Comparison of ENCODE assay signal across 15 cellular contexts in the genomic region with DNA sequence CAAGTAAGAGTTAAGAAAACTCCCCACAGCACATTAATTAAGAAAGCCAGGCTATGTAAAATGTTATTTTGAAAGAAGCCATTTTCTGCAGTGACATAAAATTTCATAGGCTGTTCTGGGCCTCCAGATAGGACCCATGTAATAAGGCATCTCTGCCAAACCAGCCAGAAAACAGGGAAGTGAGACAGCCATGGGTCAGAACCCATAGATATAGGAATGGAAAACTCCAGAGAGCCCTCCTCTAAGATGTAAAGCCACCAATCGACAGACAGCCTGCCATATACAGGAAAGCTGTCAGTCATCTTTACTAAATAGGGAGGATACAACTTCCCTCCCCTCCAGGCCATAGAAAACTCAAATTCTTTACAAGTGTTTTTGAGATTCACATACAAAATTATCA.
A peak's percentile ranks its signal among the peaks of the same experiment; 100 is the strongest.
DNase-seq lines count a peak whose midpoint lies in the region; ATAC-seq and TF ChIP-seq lines count a peak whose summit lies in the region.
"Had no signal": no experiment of that assay in that cellular context is flagged by ENCODE, and none has a peak within 500 bp of the region (broad histone marks: within the 10 kb centered on the region; RNA-seq: fewer than 3 reads in every experiment).

No MANE protein-coding gene starts in this region.

- H3K18ac ChIP-seq in mesenchymal stem cell (ENCODE audit: low read depth in 1 of 2, low read length in 2 of 2): no peak overlapping the region

- H2BK120ac ChIP-seq in mesenchymal stem cell (ENCODE audit: low read depth, low read length): no peak overlapping the region

- POLR2A ChIA-PET in activated CD4-positive, alpha-beta T cell treated with anti-CD3 and anti-CD28 coated beads for 36 hours (lab: Charles Lee): interaction anchor here (0.5 to 0.7 kb wide), 2 partner anchors 18 to 780 kb away, joined by 3 read pairs; no protein-coding TSS in a partner anchor
- POLR2A ChIA-PET in activated CD4-positive, alpha-beta T cell treated with anti-CD3 and anti-CD28 coated beads, Interleukin-2, amount 10 ng/mL, durations not matched to agents 7 days and 5 days (lab: Charles Lee): no interaction called here

- H2BK5ac ChIP-seq in mesenchymal stem cell (ENCODE audit: low read depth, low read length, poor library complexity, severe bottlenecking): no peak overlapping the region

- H3K36me3 ChIP-seq in mesenchymal stem cell (ENCODE audit: control insufficient read depth in 1 of 2, insufficient read depth in 2 of 2, low read depth in 1 of 2, low read length in 2 of 2) (no peaks in the 10 kb centered on the region), subcutaneous abdominal adipose tissue (ENCODE audit: control insufficient read depth in 5 of 5, insufficient read depth in 5 of 5, low read length in 5 of 5) (no peaks in the 10 kb centered on the region), spleen (no peaks in the 10 kb centered on the region)
- H3K36me3 ChIP-seq: colonic mucosa, WERI-Rb-1 had no signal

- H3K27ac ChIP-seq in mesenchymal stem cell (ENCODE audit: low read length, poor library complexity, severe bottlenecking): no peak overlapping the region
- H3K27ac ChIP-seq in subcutaneous abdominal adipose tissue (ENCODE audit: low read depth, low read length): peak overlapping the region; percentile 64
- peak overlapping the region in 1 of 8 donors; percentile 36 for H3K27ac ChIP-seq in spleen
- H3K27ac ChIP-seq: colonic mucosa, WERI-Rb-1 had no signal

- no peak overlapping the region for H2AFZ ChIP-seq in mesenchymal stem cell (ENCODE audit: low read depth, low read length)

- peak overlapping the region; percentile 35 for H2AK5ac ChIP-seq in mesenchymal stem cell (ENCODE audit: low read length, severe bottlenecking)

- no peak for DNase-seq in activated CD4-positive, alpha-beta T cell treated with anti-CD3 and anti-CD28 coated beads for 36 hours
- DNase-seq in activated CD4-positive, alpha-beta T cell treated with anti-CD3 and anti-CD28 coated beads, Interleukin-2, amount 10 ng/mL, durations not matched to agents 7 days and 5 days: no peak
- DNase-seq in activated T-helper 1 cell treated with anti-CD3 and anti-CD28 coated beads, Interleukin-12 subunit alpha, Interleukin-12 subunit beta, Interleukin-2, Interleukin-4 antibody, amounts not matched to agents 30 ng/mL and 10 ng/mL and 1 ng/mL, durations not matched to agents 14 hours and 24 hours and 36 hours (ENCODE audit: low spot score): no peak
- DNase-seq in mesenchymal stem cell: no peak
- DNase-seq in spleen: no peak
- no peak for DNase-seq in stimulated activated naive CD4-positive, alpha-beta T cell treated with Interleukin-2 at 50 U/mL for 16 hours (lab: John Stamatoyannopoulos, UW)
- DNase-seq: 8988T; activated CD4-positive, alpha-beta memory T cell treated with anti-CD3 and anti-CD28 coated beads, Interleukin-2, amount 10 ng/mL, durations not matched to agents 7 days and 5 days; colonic mucosa; NCI-H1694; SHP77; WERI-Rb-1 had no signal

- H3K36me3 Mint-ChIP-seq in activated CD4-positive, alpha-beta T cell treated with anti-CD3 and anti-CD28 coated beads for 36 hours (ENCODE audit: low read depth): no peaks in the 10 kb centered on the region
- H3K36me3 Mint-ChIP-seq in activated CD4-positive, alpha-beta T cell treated with anti-CD3 and anti-CD28 coated beads, Interleukin-2, amount 10 ng/mL, durations not matched to agents 7 days and 5 days (ENCODE audit: low read depth): no peaks in the 10 kb centered on the region
- peaks cover 5% of the 10 kb centered on the region for H3K36me3 Mint-ChIP-seq in activated T-helper 1 cell treated with anti-CD3 and anti-CD28 coated beads, Interleukin-12 subunit alpha, Interleukin-12 subunit beta, Interleukin-2, Interleukin-4 antibody, amounts not matched to agents 30 ng/mL and 10 ng/mL and 1 ng/mL, durations not matched to agents 14 hours and 24 hours and 36 hours (ENCODE audit: low read depth)

- no peak overlapping the region for H3K4ac ChIP-seq in mesenchymal stem cell (ENCODE audit: low read depth in 1 of 2, low read length in 2 of 2)

- peaks cover 77% of the 10 kb centered on the region for H3K4me1 Mint-ChIP-seq in activated CD4-positive, alpha-beta T cell treated with anti-CD3 and anti-CD28 coated beads for 36 hours
- peaks cover 53% of the 10 kb centered on the region for H3K4me1 Mint-ChIP-seq in activated CD4-positive, alpha-beta T cell treated with anti-CD3 and anti-CD28 coated beads, Interleukin-2, amount 10 ng/mL, durations not matched to agents 7 days and 5 days
- H3K4me1 Mint-ChIP-seq in activated T-helper 1 cell treated with anti-CD3 and anti-CD28 coated beads, Interleukin-12 subunit alpha, Interleukin-12 subunit beta, Interleukin-2, Interleukin-4 antibody, amounts not matched to agents 30 ng/mL and 10 ng/mL and 1 ng/mL, durations not matched to agents 14 hours and 24 hours and 36 hours (ENCODE audit: low read depth): peaks cover 74% of the 10 kb centered on the region

- intact Hi-C loops in activated CD4-positive, alpha-beta T cell treated with anti-CD3 and anti-CD28 coated beads for 36 hours (cut with DNase I, micrococcal nuclease): loop anchor here (2.0 to 5.0 kb wide), 8 partner anchors 36 to 514 kb away; no protein-coding TSS in a partner anchor
- intact Hi-C loops in activated T-helper 1 cell treated with anti-CD3 and anti-CD28 coated beads, Interleukin-12 subunit alpha, Interleukin-12 subunit beta, Interleukin-2, Interleukin-4 antibody, amounts not matched to agents 30 ng/mL and 10 ng/mL and 1 ng/mL, durations not matched to agents 14 hours and 24 hours and 36 hours (cut with micrococcal nuclease): loop anchor here (2.0 to 5.0 kb wide), 3 partner anchors 80 to 514 kb away; no protein-coding TSS in a partner anchor
- intact Hi-C loops in spleen (cut with DNase I; ENCODE audit: low total_unique reads): no loop called here

- no peak overlapping the region for H3K4me2 ChIP-seq in mesenchymal stem cell (ENCODE audit: low read length, poor library complexity, severe bottlenecking)

- TF ChIP-seq CTCF in spleen (IDR thresholded peaks at IDR 0.05 in 8 of 11, conservative IDR thresholded peaks at IDR 0.05 in 3 of 11): no peak

- no peaks in the 10 kb centered on the region for H3K79me1 ChIP-seq in mesenchymal stem cell (replicated peaks; ENCODE audit: low read length, poor library complexity, severe bottlenecking)

- no peak overlapping the region for H2BK15ac ChIP-seq in mesenchymal stem cell (ENCODE audit: low read depth, poor library complexity, severe bottlenecking)

- no peak overlapping the region for H4K91ac ChIP-seq in mesenchymal stem cell (ENCODE audit: low read length)

- 95% methylated on average over 1 of the region's 1 CpG for WGBS in mesenchymal stem cell
- WGBS in spleen, 5 donors: 73 to 87% (median 79%) methylated on average over 1 of the region's 1 CpG

- H3K9me3 ChIP-seq in mesenchymal stem cell (ENCODE audit: control insufficient read depth, low read length) (no peaks in the 10 kb centered on the region), subcutaneous abdominal adipose tissue (ENCODE audit: control insufficient read depth in 5 of 5, low read length in 5 of 5) (no peaks in the 10 kb centered on the region), spleen (no peaks in the 10 kb centered on the region)
- H3K9me3 ChIP-seq: colonic mucosa had no signal

- H3K9me3 Mint-ChIP-seq in activated CD4-positive, alpha-beta T cell treated with anti-CD3 and anti-CD28 coated beads for 36 hours (ENCODE audit: low read depth): no peaks in the 10 kb centered on the region
- H3K9me3 Mint-ChIP-seq in activated CD4-positive, alpha-beta T cell treated with anti-CD3 and anti-CD28 coated beads, Interleukin-2, amount 10 ng/mL, durations not matched to agents 7 days and 5 days: peaks cover 4% of the 10 kb centered on the region
- H3K9me3 Mint-ChIP-seq in activated T-helper 1 cell treated with anti-CD3 and anti-CD28 coated beads, Interleukin-12 subunit alpha, Interleukin-12 subunit beta, Interleukin-2, Interleukin-4 antibody, amounts not matched to agents 30 ng/mL and 10 ng/mL and 1 ng/mL, durations not matched to agents 14 hours and 24 hours and 36 hours: no peaks in the 10 kb centered on the region
- H3K9me3 Mint-ChIP-seq: activated CD4-positive, alpha-beta memory T cell treated with anti-CD3 and anti-CD28 coated beads, Interleukin-2, amount 10 ng/mL, durations not matched to agents 7 days and 5 days had no signal

- H3K27ac Mint-ChIP-seq in activated CD4-positive, alpha-beta T cell treated with anti-CD3 and anti-CD28 coated beads for 36 hours: peak overlapping the region; percentile 79
- H3K27ac Mint-ChIP-seq in activated CD4-positive, alpha-beta T cell treated with anti-CD3 and anti-CD28 coated beads, Interleukin-2, amount 10 ng/mL, durations not matched to agents 7 days and 5 days: no peak overlapping the region
- H3K27ac Mint-ChIP-seq in activated T-helper 1 cell treated with anti-CD3 and anti-CD28 coated beads, Interleukin-12 subunit alpha, Interleukin-12 subunit beta, Interleukin-2, Interleukin-4 antibody, amounts not matched to agents 30 ng/mL and 10 ng/mL and 1 ng/mL, durations not matched to agents 14 hours and 24 hours and 36 hours: peak overlapping the region; percentile 62
- H3K27ac Mint-ChIP-seq: activated CD4-positive, alpha-beta memory T cell treated with anti-CD3 and anti-CD28 coated beads, Interleukin-2, amount 10 ng/mL, durations not matched to agents 7 days and 5 days had no signal

- peak overlapping the region in 1 of 2 experiments; percentile 6 for H2BK12ac ChIP-seq in mesenchymal stem cell (ENCODE audit: low read length in 2 of 2)

- H3K4me3 Mint-ChIP-seq in activated CD4-positive, alpha-beta T cell treated with anti-CD3 and anti-CD28 coated beads for 36 hours: no peak overlapping the region
- no peak overlapping the region for H3K4me3 Mint-ChIP-seq in activated CD4-positive, alpha-beta T cell treated with anti-CD3 and anti-CD28 coated beads, Interleukin-2, amount 10 ng/mL, durations not matched to agents 7 days and 5 days
- H3K4me3 Mint-ChIP-seq in activated T-helper 1 cell treated with anti-CD3 and anti-CD28 coated beads, Interleukin-12 subunit alpha, Interleukin-12 subunit beta, Interleukin-2, Interleukin-4 antibody, amounts not matched to agents 30 ng/mL and 10 ng/mL and 1 ng/mL, durations not matched to agents 14 hours and 24 hours and 36 hours: no peak overlapping the region
- H3K4me3 Mint-ChIP-seq: activated CD4-positive, alpha-beta memory T cell treated with anti-CD3 and anti-CD28 coated beads, Interleukin-2, amount 10 ng/mL, durations not matched to agents 7 days and 5 days had no signal

- H3K27me3 ChIP-seq in mesenchymal stem cell (ENCODE audit: control insufficient read depth in 1 of 2, insufficient read depth in 1 of 2, low read length in 2 of 2) (no peaks in the 10 kb centered on the region), subcutaneous abdominal adipose tissue (ENCODE audit: control insufficient read depth in 5 of 5, insufficient read depth in 4 of 5, low read length in 5 of 5) (no peaks in the 10 kb centered on the region), spleen (replicated peaks in 1 of 7) (no peaks in the 10 kb centered on the region)
- H3K27me3 ChIP-seq: colonic mucosa had no signal

- H3K9ac ChIP-seq in mesenchymal stem cell (ENCODE audit: low read length) (peak overlapping the region; percentile 66), subcutaneous abdominal adipose tissue (ENCODE audit: low read length in 5 of 5) (no peak overlapping the region)

- TF ChIP-seq POLR2A in spleen (IDR thresholded peaks at IDR 0.05): no peak

- H3K4me1 ChIP-seq in mesenchymal stem cell (ENCODE audit: control insufficient read depth, insufficient read depth, low read depth, low read length) (peaks cover 5% of the 10 kb centered on the region), subcutaneous abdominal adipose tissue (ENCODE audit: control insufficient read depth in 5 of 5, insufficient read depth in 5 of 5, low read length in 5 of 5) (peaks cover 0 to 25% (median 15%) of the 10 kb centered on the region in 5 donors), spleen (peaks cover 0 to 29% (median 5%) of the 10 kb centered on the region in 6 donors)
- H3K4me1 ChIP-seq: colonic mucosa had no signal

- CTCF ChIA-PET in activated CD4-positive, alpha-beta T cell treated with anti-CD3 and anti-CD28 coated beads for 36 hours (lab: Charles Lee): interaction anchor here (0.6 to 1.5 kb wide), 8 partner anchors 9 to 87 kb away, joined by 3 to 5 read pairs (median 4); no protein-coding TSS in a partner anchor
- CTCF ChIA-PET in activated CD4-positive, alpha-beta T cell treated with anti-CD3 and anti-CD28 coated beads, Interleukin-2, amount 10 ng/mL, durations not matched to agents 7 days and 5 days (lab: Charles Lee): interaction anchor here (1.1 to 3.3 kb wide), 6 partner anchors 9 to 54 kb away, joined by 3 to 15 read pairs (median 6); no protein-coding TSS in a partner anchor

- no peak for ATAC-seq in activated CD4-positive, alpha-beta T cell treated with anti-CD3 and anti-CD28 coated beads for 36 hours
- no peak for ATAC-seq in HG03378 (IDR thresholded peaks at IDR 0.05; ENCODE audit: unreplicated experiment)
- ATAC-seq: HepG2 had no signal

- H3K23ac ChIP-seq in mesenchymal stem cell (ENCODE audit: low read length in 2 of 2): no peak overlapping the region

- no peak overlapping the region for H4K8ac ChIP-seq in mesenchymal stem cell (ENCODE audit: low read length)

- no peak overlapping the region for H3K14ac ChIP-seq in mesenchymal stem cell (ENCODE audit: low read length in 2 of 2)

- no peak overlapping the region for H3K4me3 ChIP-seq in mesenchymal stem cell (ENCODE audit: insufficient read depth in 1 of 2, low read depth in 1 of 2, low read length in 2 of 2)
- no peak overlapping the region for H3K4me3 ChIP-seq in subcutaneous abdominal adipose tissue (ENCODE audit: low read depth in 1 of 5, low read length in 5 of 5)
- no peak overlapping the region for H3K4me3 ChIP-seq in spleen
- H3K4me3 ChIP-seq: colonic mucosa had no signal

- H3K27me3 Mint-ChIP-seq in activated CD4-positive, alpha-beta T cell treated with anti-CD3 and anti-CD28 coated beads for 36 hours: no peaks in the 10 kb centered on the region
- H3K27me3 Mint-ChIP-seq in activated CD4-positive, alpha-beta T cell treated with anti-CD3 and anti-CD28 coated beads, Interleukin-2, amount 10 ng/mL, durations not matched to agents 7 days and 5 days: no peaks in the 10 kb centered on the region
- H3K27me3 Mint-ChIP-seq in activated T-helper 1 cell treated with anti-CD3 and anti-CD28 coated beads, Interleukin-12 subunit alpha, Interleukin-12 subunit beta, Interleukin-2, Interleukin-4 antibody, amounts not matched to agents 30 ng/mL and 10 ng/mL and 1 ng/mL, durations not matched to agents 14 hours and 24 hours and 36 hours (ENCODE audit: insufficient read depth): no peaks in the 10 kb centered on the region
- H3K27me3 Mint-ChIP-seq: activated CD4-positive, alpha-beta memory T cell treated with anti-CD3 and anti-CD28 coated beads, Interleukin-2, amount 10 ng/mL, durations not matched to agents 7 days and 5 days had no signal
